Comparison of ENCODE assay signal across 20 cellular contexts in the genomic region with DNA sequence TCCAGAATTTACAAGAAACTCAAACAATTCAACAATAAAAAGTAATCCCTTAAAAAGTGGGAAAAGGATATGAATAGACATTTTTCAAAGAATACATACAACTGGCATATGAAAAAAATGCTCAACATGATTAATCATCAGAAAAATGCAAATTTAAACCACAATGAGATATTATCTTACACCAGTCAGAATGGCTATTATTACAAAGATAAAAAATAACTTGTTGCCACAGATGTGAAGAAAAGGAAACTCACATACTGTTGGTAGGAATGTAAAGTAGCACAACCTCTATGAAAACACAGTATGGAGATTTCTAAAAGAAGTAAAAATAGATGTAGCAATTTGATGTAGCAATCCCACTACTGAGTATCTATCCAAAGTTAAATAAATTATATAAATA.
"Had no signal": no experiment of that assay in that cellular context is flagged by ENCODE, and none has a peak within 500 bp of the region (broad histone marks: within the 10 kb centered on the region; RNA-seq: fewer than 3 reads in every experiment).

No MANE protein-coding gene starts in this region.

- H3K27me3 ChIP-seq: cardiac muscle cell, transverse colon, vagina had no signal

- ATAC-seq: esophagus mucosa, gastrocnemius medialis, heart left ventricle had no signal

- H3K9me3 ChIP-seq: gastrocnemius medialis, heart left ventricle, transverse colon, vagina had no signal

- DNase-seq: activated CD4-positive, alpha-beta T cell treated with anti-CD3 and anti-CD28 coated beads, Interleukin-2, amount 10 ng/mL, durations not matched to agents 7 days and 5 days; activated CD4-positive, CD25-positive, alpha-beta regulatory T cell; activated CD8-positive, alpha-beta memory T cell treated with anti-CD3 and anti-CD28 coated beads for 24 hours; activated naive CD4-positive, alpha-beta T cell; activated naive CD8-positive, alpha-beta T cell treated with anti-CD3 and anti-CD28 coated beads, Interleukin-2, amount 10 ng/mL, durations not matched to agents 7 days and 5 days; aorta; gastrocnemius medialis; heart left ventricle; immature natural killer cell; nucleus accumbens; stimulated activated CD4-positive, alpha-beta T cell treated with anti-CD3 and anti-CD28 coated beads, Interleukin-15, amount 100 ng/mL, for 24 hours; stimulated activated CD4-positive, alpha-beta T cell treated with anti-CD3 and anti-CD28 coated beads, Interleukin-4, amount 100 ng/mL, for 24 hours; stimulated activated CD8-positive, alpha-beta memory T cell treated with anti-CD3 and anti-CD28 coated beads, Interleukin-4, amount 100 ng/mL, for 48 hours; stimulated activated naive CD4-positive, alpha-beta T cell treated with Interleukin-2 at 50 U/mL for 16 hours; substantia nigra; transverse colon had no signal

- H3K4me3 ChIP-seq: cardiac muscle cell, gastrocnemius medialis, heart left ventricle, skin epidermis, transverse colon, vagina had no signal

- H3K4me1 ChIP-seq: gastrocnemius medialis, heart left ventricle, transverse colon, vagina had no signal

- H3K36me3 ChIP-seq: cardiac muscle cell, gastrocnemius medialis, heart left ventricle, transverse colon, vagina had no signal

- H3K27ac ChIP-seq: cardiac muscle cell, gastrocnemius medialis, heart left ventricle, skin epidermis, transverse colon, vagina had no signal
